30 cellular contexts compared by ENCODE assay signal in the genomic region with DNA sequence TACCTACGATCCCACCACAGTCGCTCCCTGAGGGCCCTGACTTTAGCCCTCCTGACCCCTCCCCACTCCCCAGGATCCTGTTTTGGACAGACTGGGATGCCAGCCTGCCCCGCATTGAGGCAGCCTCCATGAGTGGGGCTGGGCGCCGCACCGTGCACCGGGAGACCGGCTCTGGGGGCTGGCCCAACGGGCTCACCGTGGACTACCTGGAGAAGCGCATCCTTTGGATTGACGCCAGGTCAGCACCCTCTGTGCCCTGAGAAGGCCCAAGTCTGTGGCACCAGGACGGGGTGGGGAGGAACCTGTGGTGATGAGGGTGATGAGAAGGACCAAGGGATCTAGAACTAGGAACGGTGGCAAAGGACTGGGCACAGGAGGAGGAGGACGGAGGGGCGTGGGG. TPM values are rescaled to one million over a fixed set of nuclear protein-coding genes. Genes with fewer than 3 reads are reported as not detected.
DNase-seq lines count a peak whose midpoint lies in the region; ATAC-seq, FAIRE-seq and TF ChIP-seq lines count a peak whose summit lies in the region.
"Had no signal": no experiment of that assay in that cellular context is flagged by ENCODE, and none has a peak within 500 bp of the region (broad histone marks: within the 10 kb centered on the region; RNA-seq: fewer than 3 reads in every experiment).

No MANE protein-coding gene starts in this region.

- H3K9me3 ChIP-seq in DOHH2 (ENCODE audit: control insufficient read depth, insufficient read depth, low read length) (no peaks in the 10 kb centered on the region), OCI-LY7 (ENCODE audit: low read length) (no peaks in the 10 kb centered on the region), kidney (ENCODE audit: control insufficient read depth in 1 of 2, low read length in 2 of 2) (no peaks in the 10 kb centered on the region), vagina (no peaks in the 10 kb centered on the region)

- H3K4me3 ChIP-seq in DOHH2 (ENCODE audit: low read length), result no peak overlapping the region
- H3K4me3 ChIP-seq in OCI-LY7 (ENCODE audit: low read depth, low read length, poor library complexity, severe bottlenecking), result no peak overlapping the region
- H3K4me3 ChIP-seq in kidney (ENCODE audit: low read length in 2 of 2), result no peak overlapping the region
- no peak overlapping the region for H3K4me3 ChIP-seq in vagina

- no peak overlapping the region for H3K27ac ChIP-seq in DOHH2 (ENCODE audit: low read depth, low read length)
- no peak overlapping the region for H3K27ac ChIP-seq in OCI-LY7 (ENCODE audit: low read depth, low read length, poor library complexity, severe bottlenecking)
- no peak overlapping the region for H3K27ac ChIP-seq in kidney (ENCODE audit: low read depth in 2 of 2, low read length in 2 of 2)
- H3K27ac ChIP-seq in vagina, result peak overlapping the region; percentile 17
- H3K27ac ChIP-seq: HL-60, KMS-11 had no signal

- no peaks in the 10 kb centered on the region for H3K27me3 Mint-ChIP-seq in activated CD8-positive, alpha-beta memory T cell treated with anti-CD3 and anti-CD28 coated beads, Interleukin-2, amount 10 ng/mL, durations not matched to agents 7 days and 5 days
- H3K27me3 Mint-ChIP-seq: CD8-positive, alpha-beta memory T cell had no signal

- no peak for ATAC-seq in activated CD8-positive, alpha-beta memory T cell treated with anti-CD3 and anti-CD28 coated beads, Interleukin-2, amount 10 ng/mL, durations not matched to agents 7 days and 5 days

- no peaks in the 10 kb centered on the region for H3K9me2 ChIP-seq in DOHH2 (replicated peaks; ENCODE audit: control insufficient read depth, low read length)
- H3K9me2 ChIP-seq in OCI-LY7 (ENCODE audit: insufficient read depth, low read length), result no peaks in the 10 kb centered on the region

- no peak overlapping the region for H3K9ac ChIP-seq in kidney (ENCODE audit: low read length in 2 of 2)
- H3K9ac ChIP-seq: KMS-11 had no signal

- no peak overlapping the region for H2AFZ ChIP-seq in OCI-LY7 (ENCODE audit: low read length)

- no peaks in the 10 kb centered on the region for H3K36me3 Mint-ChIP-seq in activated CD8-positive, alpha-beta memory T cell treated with anti-CD3 and anti-CD28 coated beads, Interleukin-2, amount 10 ng/mL, durations not matched to agents 7 days and 5 days
- H3K36me3 Mint-ChIP-seq: CD8-positive, alpha-beta memory T cell had no signal

- no peaks in the 10 kb centered on the region for H3K27me3 ChIP-seq in DOHH2 (ENCODE audit: control insufficient read depth, low read length)
- no peaks in the 10 kb centered on the region for H3K27me3 ChIP-seq in vagina

- H3K4me1 Mint-ChIP-seq in activated CD8-positive, alpha-beta memory T cell treated with anti-CD3 and anti-CD28 coated beads, Interleukin-2, amount 10 ng/mL, durations not matched to agents 7 days and 5 days, result no peaks in the 10 kb centered on the region
- H3K4me1 Mint-ChIP-seq: CD8-positive, alpha-beta memory T cell had no signal

- H3K79me2 ChIP-seq in DOHH2 (ENCODE audit: control insufficient read depth, low read length), result no peaks in the 10 kb centered on the region
- H3K79me2 ChIP-seq in OCI-LY7 (ENCODE audit: insufficient read depth, low read depth, low read length), result no peaks in the 10 kb centered on the region

- H3K4me2 ChIP-seq in DOHH2 (ENCODE audit: low read length), result peak overlapping the region; percentile 63
- H3K4me2 ChIP-seq in OCI-LY7 (ENCODE audit: low read length), result peak overlapping the region; percentile 26; the same call in 1 of the 2 replicates
- H3K4me2 ChIP-seq: KMS-11 had no signal

- intact Hi-C loops in OCI-LY7 (cut with micrococcal nuclease; ENCODE audit: unreplicated experiment), result no loop called here
- intact Hi-C loops in kidney (cut with DNase I), result loop anchor here (5.0 kb wide), 1 partner anchor 55 kb away; no protein-coding TSS in a partner anchor
- intact Hi-C loops in vagina (cut with DNase I), result loop anchor here (10.0 kb wide), 1 partner anchor 103 kb away; a partner anchor contains a TSS

- H3K4me3 Mint-ChIP-seq in activated CD8-positive, alpha-beta memory T cell treated with anti-CD3 and anti-CD28 coated beads, Interleukin-2, amount 10 ng/mL, durations not matched to agents 7 days and 5 days, result no peak overlapping the region

- TF ChIP-seq CTCF in DOHH2 (IDR thresholded peaks at IDR 0.05; ENCODE audit: low read depth, low read length, poor library complexity, severe bottlenecking), result no peak
- no peak for TF ChIP-seq CTCF in OCI-LY7 (conservative IDR thresholded peaks at IDR 0.05; ENCODE audit: low read length)
- no peak for TF ChIP-seq CTCF in kidney (IDR thresholded peaks at IDR 0.05; ENCODE audit: borderline replicate concordance, extremely low read depth, insufficient read depth)
- TF ChIP-seq CTCF in vagina (IDR thresholded peaks at IDR 0.05), result no peak

- no peak overlapping the region for H3K27ac Mint-ChIP-seq in activated CD8-positive, alpha-beta memory T cell treated with anti-CD3 and anti-CD28 coated beads, Interleukin-2, amount 10 ng/mL, durations not matched to agents 7 days and 5 days
- H3K27ac Mint-ChIP-seq: CD8-positive, alpha-beta memory T cell had no signal

- no peaks in the 10 kb centered on the region for H4K20me1 ChIP-seq in DOHH2 (ENCODE audit: control insufficient read depth, insufficient read depth, low read depth, low read length)
- H4K20me1 ChIP-seq in OCI-LY7 (ENCODE audit: insufficient read depth, low read length), result no peaks in the 10 kb centered on the region

- no peak for TF ChIP-seq POLR2A in vagina (IDR thresholded peaks at IDR 0.05)

- no peak for DNase-seq in OCI-LY7 (ENCODE audit: low spot score)
- peak; percentile 79 for DNase-seq in kidney
- DNase-seq in vagina (ENCODE audit: extremely low spot score in 2 of 2), result no peak
- no peak for DNase-seq in mucosa of gallbladder (ENCODE audit: low spot score)
- DNase-seq in activated CD8-positive, alpha-beta memory T cell treated with anti-CD3 and anti-CD28 coated beads, Interleukin-2, amount 10 ng/mL, durations not matched to agents 7 days and 5 days, result no peak
- DNase-seq in central memory CD4-positive, alpha-beta T cell, result no peak
- DNase-seq: C1 segment of cervical spinal cord; Calu3; CD8-positive, alpha-beta memory T cell; DMS153; GDM1; H7; NCI-H1105; NCI-H146; NCI-H2029 treated with DMSO at 0.1 percent for 48 hours; NCI-H2171; NCI-H345; NCI-H524 treated with DMSO at 0.1 percent for 48 hours; NCI-H82; OCI-M1; Right ventricle myocardium superior had no signal

- H3F3A ChIP-seq in DOHH2 (ENCODE audit: control insufficient read depth, insufficient read depth), result 0 out of 2 replicates have a peak, but pooled peaks cover 2% of the 10 kb centered on the region

- H3K4me1 ChIP-seq in DOHH2 (ENCODE audit: control insufficient read depth, low read length), result peaks cover 12% of the 10 kb centered on the region
- H3K4me1 ChIP-seq in OCI-LY7 (ENCODE audit: insufficient read depth, low read length, poor library complexity, severe bottlenecking), result peaks cover 9% of the 10 kb centered on the region
- H3K4me1 ChIP-seq in kidney (ENCODE audit: control insufficient read depth in 1 of 2, insufficient read depth in 1 of 2, low read depth in 1 of 2, low read length in 2 of 2), result no peaks in the 10 kb centered on the region
- H3K4me1 ChIP-seq in vagina, result peaks cover 62% of the 10 kb centered on the region

- FAIRE-seq in kidney (lab: Jason Lieb, UNC), result no peak
- FAIRE-seq: GM19239, RCC 7860 had no signal

- H3K9me3 Mint-ChIP-seq in activated CD8-positive, alpha-beta memory T cell treated with anti-CD3 and anti-CD28 coated beads, Interleukin-2, amount 10 ng/mL, durations not matched to agents 7 days and 5 days (ENCODE audit: low read depth), result no peaks in the 10 kb centered on the region
- H3K9me3 Mint-ChIP-seq: CD8-positive, alpha-beta memory T cell had no signal

- H3K36me3 ChIP-seq in DOHH2 (ENCODE audit: control insufficient read depth, low read length) (no peaks in the 10 kb centered on the region), OCI-LY7 (ENCODE audit: insufficient read depth, low read length) (no peaks in the 10 kb centered on the region), kidney (ENCODE audit: control insufficient read depth in 1 of 2, insufficient read depth in 2 of 2, low read length in 2 of 2) (peaks cover 0 to 8% of the 10 kb centered on the region in 2 donors), vagina (peaks cover 0 to 58% of the 10 kb centered on the region in 2 donors)

- POLR2A ChIA-PET in OCI-LY7 (lab: Charles Lee), result no interaction called here

- no TSS peak for BruUV-seq in OCI-LY7 (replicated peaks; lab: Mats Ljungman, UMichigan)

- CTCF ChIA-PET in OCI-LY7 (lab: Charles Lee; ENCODE audit: unreplicated experiment), result no interaction called here
- CTCF ChIA-PET in activated CD8-positive, alpha-beta memory T cell treated with anti-CD3 and anti-CD28 coated beads, Interleukin-2, amount 10 ng/mL, durations not matched to agents 7 days and 5 days (lab: Charles Lee), result interaction anchor here (2.6 to 5.8 kb wide), 2 partner anchors 9 to 52 kb away, joined by 11 to 88 read pairs; a partner anchor contains a TSS

RNA-seq across cellular contexts. Expression of a gene that starts 29.9 kb away (rescaled TPM):
- not detected in 2 replicates for total RNA-seq in OCI-LY7 (2014; rRNA removed; shearing (Covaris generic))
- total RNA-seq in OCI-LY7 (2022), result not detected in 2 replicates
- not detected for total RNA-seq in kidney
- not detected for polyA plus RNA-seq in kidney (ENCODE audit: insufficient read depth, low read depth, low replicate concordance)
- total RNA-seq in vagina, result not detected
- not detected for total RNA-seq in mucosa of gallbladder
- total RNA-seq in activated CD8-positive, alpha-beta memory T cell treated with anti-CD3 and anti-CD28 coated beads, Interleukin-2, amount 10 ng/mL, durations not matched to agents 7 days and 5 days, result not detected
- total RNA-seq: A673; Calu3; CD8-positive, alpha-beta memory T cell; H7; HT-29; Right ventricle myocardium superior; SK-MEL-5; T-helper 1 cell treated with Interleukin-12 subunit alpha and Interleukin-12 subunit beta and Interleukin-4 antibody, amounts not matched to agents 30 ng/mL and 1 ng/mL, for 36 hours had no signal
- polyA plus RNA-seq: CD8-positive, alpha-beta memory T cell had no signal

RNA-seq across cellular contexts. Expression of a gene that starts 39.2 kb away (rescaled TPM):
- total RNA-seq in OCI-LY7 (2014; rRNA removed; shearing (Covaris generic)), result 4.7 and 5.3 TPM in 2 replicates
- total RNA-seq in OCI-LY7 (2022), result 9.8 and 10.5 TPM in 2 replicates
- total RNA-seq in kidney, result 0.16 TPM
- polyA plus RNA-seq in kidney (ENCODE audit: insufficient read depth, low read depth, low replicate concordance), result 0.71 TPM
- total RNA-seq in vagina, result 3.2 TPM
- 0.83 TPM for total RNA-seq in mucosa of gallbladder
- total RNA-seq in activated CD8-positive, alpha-beta memory T cell treated with anti-CD3 and anti-CD28 coated beads, Interleukin-2, amount 10 ng/mL, durations not matched to agents 7 days and 5 days, result under 1 TPM; 0.58 to 0.68 TPM
- polyA plus RNA-seq: CD8-positive, alpha-beta memory T cell had no signal

RNA-seq across cellular contexts. Expression of a gene that starts 49.1 kb away (rescaled TPM):
- 1.1 and 2.2 TPM in 2 replicates for total RNA-seq in OCI-LY7 (2014; rRNA removed; shearing (Covaris generic))
- total RNA-seq in OCI-LY7 (2022) (2.3 and 4.4 TPM in 2 replicates), kidney (121 TPM), vagina (477 TPM), mucosa of gallbladder (241 TPM)
- 18.7 TPM for polyA plus RNA-seq in kidney (ENCODE audit: insufficient read depth, low read depth, low replicate concordance)
- total RNA-seq in activated CD8-positive, alpha-beta memory T cell treated with anti-CD3 and anti-CD28 coated beads, Interleukin-2, amount 10 ng/mL, durations not matched to agents 7 days and 5 days, result under 1 TPM; 0.33 to 0.85 TPM

RNA-seq across cellular contexts. Expression of a gene that starts 52.2 kb away (rescaled TPM):
- total RNA-seq in OCI-LY7 (2014; rRNA removed; shearing (Covaris generic)), result 394 and 400 TPM in 2 replicates
- total RNA-seq in OCI-LY7 (2022) (415 and 438 TPM in 2 replicates), kidney (70.1 TPM), vagina (54.0 TPM), mucosa of gallbladder (65.1 TPM)
- 49.3 TPM for polyA plus RNA-seq in kidney (ENCODE audit: insufficient read depth, low read depth, low replicate concordance)
- total RNA-seq in activated CD8-positive, alpha-beta memory T cell treated with anti-CD3 and anti-CD28 coated beads, Interleukin-2, amount 10 ng/mL, durations not matched to agents 7 days and 5 days, result 100 to 1,000 TPM; 194 to 357 TPM

Comparison
In these comparisons a context has a peak if more than half of its experiments do, and no peak if none do; other contexts are left out.
1. RNA of a gene that starts 49.1 kb away (total RNA-seq): 477 TPM in vagina (single experiment), 241 TPM in mucosa of gallbladder (single experiment) and 121 TPM in kidney (single experiment); 1.1 to 4.4 TPM in OCI-LY7 and 0.33 to 0.85 TPM in activated CD8-positive, alpha-beta memory T cell treated with anti-CD3 and anti-CD28 coated beads, Interleukin-2, amount 10 ng/mL, durations not matched to agents 7 days and 5 days; every median in the first group is over 10 times any median in the second.